In the genomic region with DNA sequence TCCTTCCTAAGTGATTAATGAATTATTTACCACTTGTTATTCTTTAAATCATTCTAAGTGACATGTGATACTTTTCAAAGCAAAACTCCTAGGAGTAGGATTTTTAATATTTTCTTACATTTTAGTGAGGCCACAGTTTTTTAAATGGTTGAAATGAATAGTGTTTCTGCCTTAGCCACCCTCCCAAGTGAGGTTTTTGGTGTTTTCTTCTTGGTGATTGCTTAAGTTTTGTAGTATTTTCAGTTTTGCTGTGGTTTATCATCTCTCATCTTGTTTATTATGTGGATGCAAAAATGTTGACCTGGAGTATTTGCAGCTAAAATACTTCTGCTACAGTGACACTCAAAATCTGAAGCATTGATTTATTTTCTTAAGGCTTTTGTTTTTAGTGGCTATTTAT, we compare ENCODE assay signal across 1 cellular context.
TF ChIP-seq lines count a peak whose summit lies in the region.

No MANE protein-coding gene starts in this region.

TF ChIP-seq in GM12878, 131 proteins besides CTCF, POLR2A, EP300 and RAD21:
- TF ChIP-seq CHD2 (IDR thresholded peaks at IDR 0.05; ENCODE audit: borderline replicate concordance, low read depth, low read length) (no peak), CEBPB (IDR thresholded peaks at IDR 0.05; ENCODE audit: borderline replicate concordance in 1 of 2, low read depth in 2 of 2, low read length in 2 of 2) (0 out of 4 replicates have a peak, but pooled peaks of 1 of the 2 experiments have one; percentile 11), MTA3 (IDR thresholded peaks at IDR 0.05; ENCODE audit: borderline replicate concordance, low read length) (0 out of 2 replicates have a peak, but pooled peaks have one; percentile 0), HDAC2 (IDR thresholded peaks at IDR 0.05) (no peak), NR2C1 (IDR thresholded peaks at IDR 0.05) (no peak), RUNX3 (IDR thresholded peaks at IDR 0.05; ENCODE audit: low read length) (peak; percentile 65), ZBED1 (IDR thresholded peaks at IDR 0.05; ENCODE audit: borderline replicate concordance) (no peak)
- TF ChIP-seq, protein P1, sequence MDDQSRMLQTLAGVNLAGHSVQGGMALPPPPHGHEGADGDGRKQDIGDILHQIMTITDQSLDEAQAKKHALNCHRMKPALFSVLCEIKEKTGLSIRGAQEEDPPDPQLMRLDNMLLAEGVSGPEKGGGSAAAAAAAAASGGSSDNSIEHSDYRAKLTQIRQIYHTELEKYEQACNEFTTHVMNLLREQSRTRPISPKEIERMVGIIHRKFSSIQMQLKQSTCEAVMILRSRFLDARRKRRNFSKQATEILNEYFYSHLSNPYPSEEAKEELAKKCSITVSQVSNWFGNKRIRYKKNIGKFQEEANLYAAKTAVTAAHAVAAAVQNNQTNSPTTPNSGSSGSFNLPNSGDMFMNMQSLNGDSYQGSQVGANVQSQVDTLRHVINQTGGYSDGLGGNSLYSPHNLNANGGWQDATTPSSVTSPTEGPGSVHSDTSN (IDR thresholded peaks at IDR 0.05; ENCODE audit: insufficient replicate concordance, low read depth, low read length): no peak
- TF ChIP-seq, protein P2, sequence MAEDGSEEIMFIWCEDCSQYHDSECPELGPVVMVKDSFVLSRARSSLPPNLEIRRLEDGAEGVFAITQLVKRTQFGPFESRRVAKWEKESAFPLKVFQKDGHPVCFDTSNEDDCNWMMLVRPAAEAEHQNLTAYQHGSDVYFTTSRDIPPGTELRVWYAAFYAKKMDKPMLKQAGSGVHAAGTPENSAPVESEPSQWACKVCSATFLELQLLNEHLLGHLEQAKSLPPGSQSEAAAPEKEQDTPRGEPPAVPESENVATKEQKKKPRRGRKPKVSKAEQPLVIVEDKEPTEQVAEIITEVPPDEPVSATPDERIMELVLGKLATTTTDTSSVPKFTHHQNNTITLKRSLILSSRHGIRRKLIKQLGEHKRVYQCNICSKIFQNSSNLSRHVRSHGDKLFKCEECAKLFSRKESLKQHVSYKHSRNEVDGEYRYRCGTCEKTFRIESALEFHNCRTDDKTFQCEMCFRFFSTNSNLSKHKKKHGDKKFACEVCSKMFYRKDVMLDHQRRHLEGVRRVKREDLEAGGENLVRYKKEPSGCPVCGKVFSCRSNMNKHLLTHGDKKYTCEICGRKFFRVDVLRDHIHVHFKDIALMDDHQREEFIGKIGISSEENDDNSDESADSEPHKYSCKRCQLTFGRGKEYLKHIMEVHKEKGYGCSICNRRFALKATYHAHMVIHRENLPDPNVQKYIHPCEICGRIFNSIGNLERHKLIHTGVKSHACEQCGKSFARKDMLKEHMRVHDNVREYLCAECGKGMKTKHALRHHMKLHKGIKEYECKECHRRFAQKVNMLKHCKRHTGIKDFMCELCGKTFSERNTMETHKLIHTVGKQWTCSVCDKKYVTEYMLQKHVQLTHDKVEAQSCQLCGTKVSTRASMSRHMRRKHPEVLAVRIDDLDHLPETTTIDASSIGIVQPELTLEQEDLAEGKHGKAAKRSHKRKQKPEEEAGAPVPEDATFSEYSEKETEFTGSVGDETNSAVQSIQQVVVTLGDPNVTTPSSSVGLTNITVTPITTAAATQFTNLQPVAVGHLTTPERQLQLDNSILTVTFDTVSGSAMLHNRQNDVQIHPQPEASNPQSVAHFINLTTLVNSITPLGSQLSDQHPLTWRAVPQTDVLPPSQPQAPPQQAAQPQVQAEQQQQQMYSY (CRISPR knock-in tag; IDR thresholded peaks at IDR 0.05): no peak
